Comparison of ENCODE assay signal across 1 cellular context in genomic region chr6:36075656-36076055, GRCh38.
TF ChIP-seq lines count a peak whose summit lies in the region.

No MANE protein-coding gene starts in this region.

TF ChIP-seq in HepG2, 621 proteins besides CTCF, POLR2A, EP300 and RAD21 (continued from another document and continues in another):
- TF ChIP-seq KIAA2018 (CRISPR knock-in tag; IDR thresholded peaks at IDR 0.05; ENCODE audit: borderline replicate concordance) (no peak), ZBTB7B (CRISPR knock-in tag; IDR thresholded peaks at IDR 0.05) (no peak), MZF1 (CRISPR knock-in tag; IDR thresholded peaks at IDR 0.05; ENCODE audit: borderline replicate concordance) (no peak), HMGXB3 (CRISPR knock-in tag; IDR thresholded peaks at IDR 0.05; ENCODE audit: borderline replicate concordance) (no peak), ZNF496 (CRISPR knock-in tag; IDR thresholded peaks at IDR 0.05; ENCODE audit: insufficient replicate concordance) (no peak), ZNF34 (CRISPR knock-in tag; IDR thresholded peaks at IDR 0.05; ENCODE audit: borderline replicate concordance) (no peak), NFRKB (IDR thresholded peaks at IDR 0.05) (no peak), MAFF (IDR thresholded peaks at IDR 0.05; ENCODE audit: low read depth, low read length) (no peak), ATF2 (CRISPR knock-in tag; IDR thresholded peaks at IDR 0.05) (peak; percentile 70; the same call in 1 of the 2 replicates), ZNF292 (CRISPR knock-in tag; IDR thresholded peaks at IDR 0.05; ENCODE audit: borderline replicate concordance, low read depth) (no peak; the same call in 1 of the 2 replicates), ZNF652 (CRISPR knock-in tag; IDR thresholded peaks at IDR 0.05; ENCODE audit: borderline replicate concordance, low read depth) (no peak), SUZ12 (IDR thresholded peaks at IDR 0.05; ENCODE audit: low read depth, low read length) (no peak), ZNF780A (CRISPR knock-in tag; IDR thresholded peaks at IDR 0.05) (no peak), NAIF1 (CRISPR knock-in tag; IDR thresholded peaks at IDR 0.05; ENCODE audit: borderline replicate concordance) (no peak), ZNF317 (CRISPR knock-in tag; IDR thresholded peaks at IDR 0.05) (no peak), ZNF224 (CRISPR knock-in tag; IDR thresholded peaks at IDR 0.05) (no peak), TOE1 (CRISPR knock-in tag; IDR thresholded peaks at IDR 0.05) (no peak), AGO2 (optimal IDR thresholded peaks at IDR 0.05; ENCODE audit: low read depth, low read length) (no peak), ZNF790 (CRISPR knock-in tag; IDR thresholded peaks at IDR 0.05; ENCODE audit: borderline replicate concordance) (no peak), PLRG1 (conservative IDR thresholded peaks at IDR 0.05) (no peak), ARID4A (CRISPR knock-in tag; IDR thresholded peaks at IDR 0.05; ENCODE audit: borderline replicate concordance) (no peak)
- TF ChIP-seq, protein P1, sequence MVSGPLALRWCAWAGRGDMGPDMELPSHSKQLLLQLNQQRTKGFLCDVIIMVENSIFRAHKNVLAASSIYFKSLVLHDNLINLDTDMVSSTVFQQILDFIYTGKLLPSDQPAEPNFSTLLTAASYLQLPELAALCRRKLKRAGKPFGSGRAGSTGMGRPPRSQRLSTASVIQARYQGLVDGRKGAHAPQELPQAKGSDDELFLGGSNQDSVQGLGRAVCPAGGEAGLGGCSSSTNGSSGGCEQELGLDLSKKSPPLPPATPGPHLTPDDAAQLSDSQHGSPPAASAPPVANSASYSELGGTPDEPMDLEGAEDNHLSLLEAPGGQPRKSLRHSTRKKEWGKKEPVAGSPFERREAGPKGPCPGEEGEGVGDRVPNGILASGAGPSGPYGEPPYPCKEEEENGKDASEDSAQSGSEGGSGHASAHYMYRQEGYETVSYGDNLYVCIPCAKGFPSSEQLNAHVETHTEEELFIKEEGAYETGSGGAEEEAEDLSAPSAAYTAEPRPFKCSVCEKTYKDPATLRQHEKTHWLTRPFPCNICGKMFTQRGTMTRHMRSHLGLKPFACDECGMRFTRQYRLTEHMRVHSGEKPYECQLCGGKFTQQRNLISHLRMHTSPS (CRISPR knock-in tag; IDR thresholded peaks at IDR 0.05; ENCODE audit: low read depth) = no peak
- TF ChIP-seq, protein P2, sequence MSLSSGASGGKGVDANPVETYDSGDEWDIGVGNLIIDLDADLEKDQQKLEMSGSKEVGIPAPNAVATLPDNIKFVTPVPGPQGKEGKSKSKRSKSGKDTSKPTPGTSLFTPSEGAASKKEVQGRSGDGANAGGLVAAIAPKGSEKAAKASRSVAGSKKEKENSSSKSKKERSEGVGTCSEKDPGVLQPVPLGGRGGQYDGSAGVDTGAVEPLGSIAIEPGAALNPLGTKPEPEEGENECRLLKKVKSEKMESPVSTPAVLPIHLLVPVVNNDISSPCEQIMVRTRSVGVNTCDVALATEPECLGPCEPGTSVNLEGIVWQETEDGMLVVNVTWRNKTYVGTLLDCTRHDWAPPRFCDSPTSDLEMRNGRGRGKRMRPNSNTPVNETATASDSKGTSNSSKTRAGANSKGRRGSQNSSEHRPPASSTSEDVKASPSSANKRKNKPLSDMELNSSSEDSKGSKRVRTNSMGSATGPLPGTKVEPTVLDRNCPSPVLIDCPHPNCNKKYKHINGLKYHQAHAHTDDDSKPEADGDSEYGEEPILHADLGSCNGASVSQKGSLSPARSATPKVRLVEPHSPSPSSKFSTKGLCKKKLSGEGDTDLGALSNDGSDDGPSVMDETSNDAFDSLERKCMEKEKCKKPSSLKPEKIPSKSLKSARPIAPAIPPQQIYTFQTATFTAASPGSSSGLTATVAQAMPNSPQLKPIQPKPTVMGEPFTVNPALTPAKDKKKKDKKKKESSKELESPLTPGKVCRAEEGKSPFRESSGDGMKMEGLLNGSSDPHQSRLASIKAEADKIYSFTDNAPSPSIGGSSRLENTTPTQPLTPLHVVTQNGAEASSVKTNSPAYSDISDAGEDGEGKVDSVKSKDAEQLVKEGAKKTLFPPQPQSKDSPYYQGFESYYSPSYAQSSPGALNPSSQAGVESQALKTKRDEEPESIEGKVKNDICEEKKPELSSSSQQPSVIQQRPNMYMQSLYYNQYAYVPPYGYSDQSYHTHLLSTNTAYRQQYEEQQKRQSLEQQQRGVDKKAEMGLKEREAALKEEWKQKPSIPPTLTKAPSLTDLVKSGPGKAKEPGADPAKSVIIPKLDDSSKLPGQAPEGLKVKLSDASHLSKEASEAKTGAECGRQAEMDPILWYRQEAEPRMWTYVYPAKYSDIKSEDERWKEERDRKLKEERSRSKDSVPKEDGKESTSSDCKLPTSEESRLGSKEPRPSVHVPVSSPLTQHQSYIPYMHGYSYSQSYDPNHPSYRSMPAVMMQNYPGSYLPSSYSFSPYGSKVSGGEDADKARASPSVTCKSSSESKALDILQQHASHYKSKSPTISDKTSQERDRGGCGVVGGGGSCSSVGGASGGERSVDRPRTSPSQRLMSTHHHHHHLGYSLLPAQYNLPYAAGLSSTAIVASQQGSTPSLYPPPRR (CRISPR knock-in tag; IDR thresholded peaks at IDR 0.05; ENCODE audit: borderline replicate concordance) = no peak
- TF ChIP-seq, protein P3, sequence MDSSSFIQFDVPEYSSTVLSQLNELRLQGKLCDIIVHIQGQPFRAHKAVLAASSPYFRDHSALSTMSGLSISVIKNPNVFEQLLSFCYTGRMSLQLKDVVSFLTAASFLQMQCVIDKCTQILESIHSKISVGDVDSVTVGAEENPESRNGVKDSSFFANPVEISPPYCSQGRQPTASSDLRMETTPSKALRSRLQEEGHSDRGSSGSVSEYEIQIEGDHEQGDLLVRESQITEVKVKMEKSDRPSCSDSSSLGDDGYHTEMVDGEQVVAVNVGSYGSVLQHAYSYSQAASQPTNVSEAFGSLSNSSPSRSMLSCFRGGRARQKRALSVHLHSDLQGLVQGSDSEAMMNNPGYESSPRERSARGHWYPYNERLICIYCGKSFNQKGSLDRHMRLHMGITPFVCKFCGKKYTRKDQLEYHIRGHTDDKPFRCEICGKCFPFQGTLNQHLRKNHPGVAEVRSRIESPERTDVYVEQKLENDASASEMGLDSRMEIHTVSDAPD (CRISPR knock-in tag; IDR thresholded peaks at IDR 0.05) = no peak
